ENCODE assay signal across 17 cellular contexts in the genomic region with DNA sequence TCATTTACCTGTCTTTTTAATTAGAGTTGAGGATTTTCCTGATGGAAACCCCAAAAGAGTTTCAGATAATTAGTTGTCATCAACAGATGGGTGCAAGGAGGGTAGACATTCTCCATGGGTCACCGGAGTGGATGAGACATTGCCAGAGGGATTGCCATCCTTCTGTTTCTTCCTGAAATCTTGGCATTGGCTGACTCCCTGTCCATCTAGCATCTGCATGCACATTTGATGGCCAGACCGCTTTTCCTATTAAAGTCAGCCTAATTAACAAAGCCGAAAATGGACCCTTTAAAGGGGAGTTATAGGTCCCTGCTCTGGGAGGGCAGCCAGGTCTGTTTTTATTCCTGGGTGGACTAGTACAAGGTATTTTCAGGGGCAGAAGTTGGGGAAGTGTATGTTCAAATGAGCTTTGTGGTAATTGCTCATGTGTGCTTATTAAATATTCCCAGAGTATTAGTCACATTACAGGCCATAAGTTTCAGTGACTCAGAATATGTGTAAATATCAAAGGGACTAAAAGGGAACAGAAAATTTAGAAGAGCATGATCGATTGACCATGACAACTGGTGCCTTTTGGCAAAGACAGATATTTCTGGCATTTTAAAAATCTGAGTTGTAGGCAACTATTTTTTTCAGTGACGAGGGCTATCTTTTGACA.
DNase-seq lines count a peak whose midpoint lies in the region; ATAC-seq, FAIRE-seq and TF ChIP-seq lines count a peak whose summit lies in the region.
"Had no signal": no experiment of that assay in that cellular context is flagged by ENCODE, and none has a peak within 500 bp of the region (broad histone marks: within the 10 kb centered on the region; RNA-seq: fewer than 3 reads in every experiment).

No MANE protein-coding gene starts in this region.

- intact Hi-C loops in Calu3 (cut with micrococcal nuclease; ENCODE audit: unreplicated experiment) (no loop called here), pancreas (cut with DNase I) (no loop called here)

- H3K27me3 ChIP-seq in pancreas = no peaks in the 10 kb centered on the region
- H3K27me3 ChIP-seq: gastroesophageal sphincter, Peyer's patch had no signal

- 94% methylated on average over 5 of the region's 5 CpGs for WGBS in pancreas, 2 donors

- peaks cover 25% of the 10 kb centered on the region for H3K4me1 Mint-ChIP-seq in Calu3 (ENCODE audit: low read depth, unreplicated experiment)
- H3K4me1 Mint-ChIP-seq: activated CD4-positive, alpha-beta T cell treated with anti-CD3 and anti-CD28 coated beads for 36 hours had no signal

- H3K9me3 Mint-ChIP-seq in Calu3 (ENCODE audit: low read depth, unreplicated experiment) = no peaks in the 10 kb centered on the region

- no peak for DNase-seq in Calu3
- peak; percentile 90 for DNase-seq in LHCN-M2 (ENCODE audit: low read depth)
- DNase-seq in cerebellum (ENCODE audit: low spot score) = peak; percentile 45
- peak; percentile 69 for DNase-seq in retinal pigment epithelial cell (ENCODE audit: low read depth)
- DNase-seq in NCI-H187 (lab: John Stamatoyannopoulos, UW) = no peak
- DNase-seq in pancreas = no peak
- DNase-seq: activated CD4-positive, alpha-beta T cell treated with anti-CD3 and anti-CD28 coated beads for 36 hours; activated T-cell treated with anti-CD3 and anti-CD28 coated beads, Interleukin-2, amount 50 U/mL, for 72 hours; islet precursor cell; NCI-H146; NCI-H510A; Peyer's patch had no signal

- no peak overlapping the region for H3K4me3 ChIP-seq in retinal pigment epithelial cell (ENCODE audit: low read length)
- H3K4me3 ChIP-seq in pancreas = no peak overlapping the region
- H3K4me3 ChIP-seq: gastroesophageal sphincter, Peyer's patch, thoracic aorta had no signal

- H3K27ac ChIP-seq in pancreas = no peak overlapping the region
- H3K27ac ChIP-seq: gastroesophageal sphincter, KMS-11, Peyer's patch, thoracic aorta had no signal

- no peaks in the 10 kb centered on the region for H3K27me3 Mint-ChIP-seq in Calu3 (ENCODE audit: unreplicated experiment)
- H3K27me3 Mint-ChIP-seq: activated CD4-positive, alpha-beta T cell treated with anti-CD3 and anti-CD28 coated beads for 36 hours had no signal

- peak overlapping the region; percentile 40 for H3K27ac Mint-ChIP-seq in Calu3 (ENCODE audit: unreplicated experiment)
- H3K27ac Mint-ChIP-seq: activated CD4-positive, alpha-beta T cell treated with anti-CD3 and anti-CD28 coated beads for 36 hours; activated T-cell treated with anti-CD3 and anti-CD28 coated beads, Interleukin-2, amount 50 U/mL, for 72 hours had no signal

- H3K36me3 ChIP-seq in pancreas = peaks cover 0 to 7% (median 0%) of the 10 kb centered on the region in 3 donors
- H3K36me3 ChIP-seq: thoracic aorta had no signal

- H3K9me3 ChIP-seq in pancreas = no peaks in the 10 kb centered on the region
- H3K9me3 ChIP-seq: gastroesophageal sphincter, Peyer's patch, thoracic aorta had no signal

- FAIRE-seq in pancreas (lab: Jason Lieb, UNC) = no peak

- no peak overlapping the region for H3K4me3 Mint-ChIP-seq in Calu3 (ENCODE audit: low read depth, unreplicated experiment)
- H3K4me3 Mint-ChIP-seq: activated CD4-positive, alpha-beta T cell treated with anti-CD3 and anti-CD28 coated beads for 36 hours; activated T-cell treated with anti-CD3 and anti-CD28 coated beads, Interleukin-2, amount 50 U/mL, for 72 hours had no signal

- CTCF ChIA-PET in Calu3 (lab: Charles Lee) = interaction anchor here (1.5 kb wide), 1 partner anchor 17 kb away, joined by 6 read pairs; no protein-coding TSS in a partner anchor

- no peak for TF ChIP-seq CTCF in Calu3 (IDR thresholded peaks at IDR 0.05; ENCODE audit: unreplicated experiment)
- no peak for TF ChIP-seq CTCF in retinal pigment epithelial cell (conservative IDR thresholded peaks at IDR 0.05; ENCODE audit: low read depth, low read length)
- TF ChIP-seq CTCF in pancreas (IDR thresholded peaks at IDR 0.05) = no peak

- H3K36me3 Mint-ChIP-seq in Calu3 (ENCODE audit: insufficient read depth, unreplicated experiment) = no peaks in the 10 kb centered on the region

- ATAC-seq in HG03354 (IDR thresholded peaks at IDR 0.05; ENCODE audit: poor library complexity, severe bottlenecking, unreplicated experiment) = no peak
- no peak for ATAC-seq in pancreas
- no peak for ATAC-seq in HG02852 (IDR thresholded peaks at IDR 0.05; ENCODE audit: unreplicated experiment)
- ATAC-seq: activated CD4-positive, alpha-beta T cell treated with anti-CD3 and anti-CD28 coated beads for 36 hours; activated T-cell treated with anti-CD3 and anti-CD28 coated beads, Interleukin-2, amount 50 U/mL, for 72 hours; gastroesophageal sphincter had no signal

- H3K4me1 ChIP-seq in pancreas = no peaks in the 10 kb centered on the region
- H3K4me1 ChIP-seq: Peyer's patch had no signal

- BruUV-seq in Calu3 (replicated peaks; lab: Mats Ljungman, UMichigan) = no TSS peak

Comparison
In these comparisons a context has a peak if more than half of its experiments do, and no peak if none do; other contexts are left out.
1. DNase-seq: peak in LHCN-M2 (single experiment), cerebellum (single experiment) and retinal pigment epithelial cell (single experiment); none in Calu3 (single experiment), NCI-H187 (0 of 2) and pancreas (0 of 6).